Comparison of ENCODE assay signal across 9 cellular contexts in genomic region chr4:2867758-2868491, GRCh38. TPM values are rescaled to one million over a fixed set of nuclear protein-coding genes. Genes with fewer than 3 reads are reported as not detected.
DNase-seq lines count a peak whose midpoint lies in the region; ATAC-seq, FAIRE-seq and TF ChIP-seq lines count a peak whose summit lies in the region.
"Had no signal": no experiment of that assay in that cellular context is flagged by ENCODE, and none has a peak within 500 bp of the region (broad histone marks: within the 10 kb centered on the region; RNA-seq: fewer than 3 reads in every experiment).

No MANE protein-coding gene starts in this region.

- peak overlapping the region; percentile 55 for H3K4me2 ChIP-seq in endothelial cell of umbilical vein (ENCODE audit: insufficient read depth, low read length)

- peaks cover 9% of the 10 kb centered on the region for H4K20me1 ChIP-seq in endothelial cell of umbilical vein (replicated peaks; ENCODE audit: control insufficient read depth, extremely low read depth, insufficient read depth, low read length)

- TF ChIP-seq POLR2A in endothelial cell of umbilical vein (IDR thresholded peaks at IDR 0.05; ENCODE audit: low read depth, low read length) (no peak), vagina (IDR thresholded peaks at IDR 0.05) (no peak)

- CTCF ChIA-PET in endothelial cell of umbilical vein (lab: Charles Lee), result interaction anchor here (0.9 to 1.4 kb wide), 7 partner anchors 23 to 144 kb away, joined by 3 to 6 read pairs (median 3); no protein-coding TSS in a partner anchor

- ATAC-seq in Right ventricle myocardium inferior (peak; percentile 86), GM18909 (IDR thresholded peaks at IDR 0.05; ENCODE audit: poor library complexity, unreplicated experiment) (no peak), GM19328 (IDR thresholded peaks at IDR 0.05; ENCODE audit: unreplicated experiment) (no peak), HG03571 (IDR thresholded peaks at IDR 0.05; ENCODE audit: unreplicated experiment) (no peak)

- POLR2A ChIA-PET in endothelial cell of umbilical vein (lab: Charles Lee), result interaction anchor here (0.5 to 0.9 kb wide), 2 partner anchors 14 to 319 kb away, joined by 3 to 5 read pairs; no protein-coding TSS in a partner anchor

- dilution Hi-C loops in endothelial cell of umbilical vein (cut with MboI; ENCODE audit: extremely low pct_ligation_motif_present, low sequenced_read_pairs), result no loop called here

- no TSS peak for BruUV-seq in endothelial cell of umbilical vein (replicated peaks; lab: Mats Ljungman, UMichigan)

- H3K9me3 ChIP-seq in endothelial cell of umbilical vein (replicated peaks; ENCODE audit: control insufficient read depth, insufficient read depth, low read length), result no peaks in the 10 kb centered on the region
- no peaks in the 10 kb centered on the region for H3K9me3 ChIP-seq in vagina

- H3K9ac ChIP-seq in endothelial cell of umbilical vein (replicated peaks; ENCODE audit: extremely low read depth, insufficient read depth, low read length), result no peak overlapping the region

- DNase-seq in Right ventricle myocardium inferior (ENCODE audit: missing footprints), result no peak
- no peak for DNase-seq in cardiac septum (ENCODE audit: low spot score)
- DNase-seq in endothelial cell of umbilical vein (ENCODE audit: low read depth, low spot score), result peak; percentile 61
- peak; percentile 47 for DNase-seq in mucosa of gallbladder (ENCODE audit: low spot score)
- no peak for DNase-seq in vagina (ENCODE audit: extremely low spot score in 2 of 2)
- DNase-seq: effector CD4-positive, alpha-beta T cell had no signal

- no peak for FAIRE-seq in endothelial cell of umbilical vein (lab: Jason Lieb, UNC)

- H3K4me3 ChIP-seq in endothelial cell of umbilical vein (replicated peaks in 1 of 3; ENCODE audit: insufficient read depth in 1 of 3, low read depth in 1 of 3, low read length in 3 of 3) (no peak overlapping the region), vagina (peak overlapping the region; percentile 11 to 34)

- TF ChIP-seq CTCF in endothelial cell of umbilical vein (IDR thresholded peaks at IDR 0.05; ENCODE audit: extremely low read depth in 1 of 2, insufficient read depth in 1 of 2, low read depth in 1 of 2, low read length in 2 of 2) (no peak), vagina (IDR thresholded peaks at IDR 0.05) (no peak)

- intact Hi-C loops in Right ventricle myocardium inferior (cut with DNase I), result no loop called here
- intact Hi-C loops in cardiac septum (cut with DNase I), result no loop called here
- intact Hi-C loops in endothelial cell of umbilical vein (cut with micrococcal nuclease), result no loop called here
- intact Hi-C loops in vagina (cut with DNase I), result no loop called here

- H3K79me2 ChIP-seq in endothelial cell of umbilical vein (ENCODE audit: control insufficient read depth, insufficient read depth, low read length), result peaks cover 91% of the 10 kb centered on the region

- H3K36me3 ChIP-seq in endothelial cell of umbilical vein (ENCODE audit: control insufficient read depth in 2 of 2, extremely low read depth in 1 of 2, insufficient read depth in 2 of 2, low read length in 2 of 2), result no peaks in the 10 kb centered on the region
- no peaks in the 10 kb centered on the region for H3K36me3 ChIP-seq in vagina

- H3K9me1 ChIP-seq in endothelial cell of umbilical vein (replicated peaks; ENCODE audit: control insufficient read depth, extremely low read depth, insufficient read depth, low read length), result no peaks in the 10 kb centered on the region

- H3K4me1 ChIP-seq in endothelial cell of umbilical vein (ENCODE audit: control insufficient read depth, extremely low read depth, insufficient read depth, low read length) (peaks cover 33% of the 10 kb centered on the region), vagina (peaks cover 81% of the 10 kb centered on the region)

- H3K27me3 ChIP-seq in endothelial cell of umbilical vein (ENCODE audit: control insufficient read depth in 2 of 2, insufficient read depth in 2 of 2, low read length in 2 of 2) (no peaks in the 10 kb centered on the region), vagina (no peaks in the 10 kb centered on the region)

- H3K27ac ChIP-seq in endothelial cell of umbilical vein (ENCODE audit: insufficient read depth, low read depth, low read length) (no peak overlapping the region), vagina (peak overlapping the region; percentile 40)

- no peak overlapping the region for H2AFZ ChIP-seq in endothelial cell of umbilical vein (ENCODE audit: low read depth, low read length)

TF ChIP-seq in endothelial cell of umbilical vein, 7 proteins besides CTCF, POLR2A, EP300 and RAD21:
- TF ChIP-seq EZH2 (IDR thresholded peaks at IDR 0.05; ENCODE audit: borderline replicate concordance, low read depth, low read length, severe bottlenecking) (no peak), MYC (IDR thresholded peaks at IDR 0.05; ENCODE audit: low read depth, low read length) (no peak), GATA2 (IDR thresholded peaks at IDR 0.05; ENCODE audit: insufficient read depth, insufficient read length, low read depth, low read length) (no peak), POLR2AphosphoS5 (IDR thresholded peaks at IDR 0.05; ENCODE audit: insufficient read depth, low read depth, low read length) (no peak), FOS (IDR thresholded peaks at IDR 0.05; ENCODE audit: borderline replicate concordance, insufficient read depth, low read length) (no peak), MAX (IDR thresholded peaks at IDR 0.05; ENCODE audit: insufficient read depth, insufficient read length) (no peak), JUN (IDR thresholded peaks at IDR 0.05; ENCODE audit: borderline replicate concordance, insufficient read depth, insufficient read length, low read depth) (no peak)

RNA-seq across cellular contexts. Expression of gene ADD1, which starts 24.3 kb away (rescaled TPM):
- 231 TPM for total RNA-seq in Right ventricle myocardium inferior
- total RNA-seq in cardiac septum, result 213 TPM
- total RNA-seq in endothelial cell of umbilical vein, result 280 and 305 TPM in 2 replicates
- polyA plus RNA-seq in endothelial cell of umbilical vein, result 219 and 240 TPM in 2 replicates
- polyA plus RNA-seq in endothelial cell of umbilical vein (2011; cell fraction: cytosol; rRNA removed), result 224 and 238 TPM in 2 replicates
- 419 and 491 TPM in 2 replicates for polyA plus RNA-seq in endothelial cell of umbilical vein (2011; cell fraction: nucleus; rRNA removed)
- polyA plus RNA-seq in endothelial cell of umbilical vein (2012), result 207 and 220 TPM in 2 replicates
- 189 and 232 TPM in 2 replicates for polyA minus RNA-seq in endothelial cell of umbilical vein
- polyA minus RNA-seq in endothelial cell of umbilical vein (2011; cell fraction: cytosol; rRNA and poly(A)+ RNA removed), result 23.2 TPM
- 162 and 211 TPM in 2 replicates for polyA minus RNA-seq in endothelial cell of umbilical vein (2011; cell fraction: nucleus; rRNA and poly(A)+ RNA removed)
- 346 TPM for total RNA-seq in mucosa of gallbladder
- total RNA-seq in vagina, result 228 TPM

Comparison
In these comparisons a context has a peak if more than half of its experiments do, and no peak if none do; other contexts are left out.
1. DNase-seq: peak in endothelial cell of umbilical vein (single experiment) and mucosa of gallbladder (single experiment); none in Right ventricle myocardium inferior (single experiment), cardiac septum (single experiment) and vagina (0 of 2).
2. H3K4me3 ChIP-seq: peak in vagina (2 of 2); none in endothelial cell of umbilical vein (0 of 3).